Comparison of ENCODE assay signal across 21 cellular contexts in genomic region chr20:48951646-48952045, GRCh38.
"Had no signal": no experiment of that assay in that cellular context is flagged by ENCODE, and none has a peak within 500 bp of the region (broad histone marks: within the 10 kb centered on the region; RNA-seq: fewer than 3 reads in every experiment).

No MANE protein-coding gene starts in this region.

- H3K9me3 ChIP-seq: lower lobe of right lung, ovary, right atrium auricular region, spleen, thoracic aorta, tibial nerve, upper lobe of left lung had no signal

- H3K4me3 ChIP-seq: lower lobe of right lung, ovary, right atrium auricular region, skin epidermis, spleen, thoracic aorta, tibial nerve, upper lobe of left lung had no signal

- ATAC-seq: effector memory CD8-positive, alpha-beta T cell; left colon; left ventricle myocardium superior; lower lobe of right lung; natural killer cell; stimulated activated memory B cell treated with anti-CD40 and anti-IgM and Interleukin-4, amounts not matched to agents 10 μg/mL and 1 μg/mL and 100 μg/mL, for 72 hours; stimulated activated naive CD8-positive, alpha-beta T cell treated with anti-CD3 and anti-CD28 coated beads, Interleukin-15, Interleukin-2, amounts not matched to agents 100 U/mL and 50 U/mL, for 24 hours had no signal

- H3K9me3 Mint-ChIP-seq: effector memory CD8-positive, alpha-beta T cell; immature natural killer cell; natural killer cell; stimulated activated memory B cell treated with anti-CD40 and anti-IgM and Interleukin-4, amounts not matched to agents 10 μg/mL and 1 μg/mL and 100 μg/mL, for 72 hours had no signal

- H3K27me3 Mint-ChIP-seq: effector memory CD8-positive, alpha-beta T cell; stimulated activated memory B cell treated with anti-CD40 and anti-IgM and Interleukin-4, amounts not matched to agents 10 μg/mL and 1 μg/mL and 100 μg/mL, for 72 hours had no signal

- H3K4me3 Mint-ChIP-seq: effector memory CD8-positive, alpha-beta T cell; immature natural killer cell; natural killer cell; stimulated activated memory B cell treated with anti-CD40 and anti-IgM and Interleukin-4, amounts not matched to agents 10 μg/mL and 1 μg/mL and 100 μg/mL, for 72 hours had no signal

- H3K27me3 ChIP-seq: ovary, right atrium auricular region, spleen, tibial nerve, upper lobe of left lung had no signal

- H3K27ac Mint-ChIP-seq: effector memory CD8-positive, alpha-beta T cell; immature natural killer cell; natural killer cell; stimulated activated memory B cell treated with anti-CD40 and anti-IgM and Interleukin-4, amounts not matched to agents 10 μg/mL and 1 μg/mL and 100 μg/mL, for 72 hours had no signal

- H3K27ac ChIP-seq: lower lobe of right lung, ovary, skin epidermis, thoracic aorta, tibial nerve, upper lobe of left lung had no signal

- DNase-seq: cortex of kidney; effector memory CD8-positive, alpha-beta T cell; hypothalamus; immature natural killer cell; islet precursor cell; kidney glomerular epithelial cell; left colon; left ventricle myocardium superior; lower lobe of right lung; natural killer cell; occipital lobe; ovary; spleen; stimulated activated CD4-positive, alpha-beta T cell treated with anti-CD3 and anti-CD28 coated beads, Interleukin-4, amount 100 ng/mL, for 4 hours; stimulated activated naive CD8-positive, alpha-beta T cell treated with anti-CD3 and anti-CD28 coated beads, Interleukin-15, Interleukin-2, amounts not matched to agents 100 U/mL and 50 U/mL, for 24 hours; upper lobe of left lung had no signal

- H3K4me1 ChIP-seq: lower lobe of right lung, tibial nerve, upper lobe of left lung had no signal

- H3K4me1 Mint-ChIP-seq: immature natural killer cell; natural killer cell; stimulated activated memory B cell treated with anti-CD40 and anti-IgM and Interleukin-4, amounts not matched to agents 10 μg/mL and 1 μg/mL and 100 μg/mL, for 72 hours had no signal

- H3K36me3 ChIP-seq: ovary had no signal
